In genomic region chr2:196329959-196330358, GRCh38 we compare ENCODE assay signal across 13 cellular contexts.
DNase-seq lines count a peak whose midpoint lies in the region; ATAC-seq and TF ChIP-seq lines count a peak whose summit lies in the region.
"Had no signal": no experiment of that assay in that cellular context is flagged by ENCODE, and none has a peak within 500 bp of the region (broad histone marks: within the 10 kb centered on the region; RNA-seq: fewer than 3 reads in every experiment).

No MANE protein-coding gene starts in this region.

- H3K27me3 ChIP-seq in left ventricle myocardium inferior (ENCODE audit: low read depth): no peaks in the 10 kb centered on the region
- no peaks in the 10 kb centered on the region for H3K27me3 ChIP-seq in right atrium auricular region

- TF ChIP-seq CTCF in left ventricle myocardium inferior (IDR thresholded peaks at IDR 0.05; ENCODE audit: borderline replicate concordance): no peak
- no peak for TF ChIP-seq CTCF in right atrium auricular region (IDR thresholded peaks at IDR 0.05)

- H3K4me3 ChIP-seq in left ventricle myocardium inferior (peak overlapping the region; percentile 38), right atrium auricular region (no peak overlapping the region)
- H3K4me3 ChIP-seq: GM23338 had no signal

- H3K9me3 ChIP-seq in left ventricle myocardium inferior (replicated peaks) (no peaks in the 10 kb centered on the region), right atrium auricular region (no peaks in the 10 kb centered on the region)

- peak overlapping the region; percentile 66 for H3K27ac ChIP-seq in left ventricle myocardium inferior (replicated peaks)
- H3K27ac ChIP-seq in right atrium auricular region: no peak overlapping the region

- no peak for DNase-seq in left ventricle myocardium inferior
- DNase-seq in right atrium auricular region (ENCODE audit: low spot score): no peak
- peak; percentile 36 for DNase-seq in NCI-H146 (lab: John Stamatoyannopoulos, UW)
- peak; percentile 57 for DNase-seq in NCI-H748 (lab: John Stamatoyannopoulos, UW; ENCODE audit: unreplicated experiment)
- DNase-seq in activated CD4-positive, CD25-positive, alpha-beta regulatory T cell treated with anti-CD3 and anti-CD28 coated beads, Interleukin-2, amount 50 U/mL, for 72 hours: no peak
- DNase-seq: C1 segment of cervical spinal cord; Calu3; CD4-positive, alpha-beta T cell; DMS 273 treated with DMSO at 0.1 percent for 48 hours; H7 had no signal

- intact Hi-C loops in left ventricle myocardium inferior (cut with micrococcal nuclease): no loop called here

- ATAC-seq in GM18868 (IDR thresholded peaks at IDR 0.05; ENCODE audit: unreplicated experiment): no peak
- no peak for ATAC-seq in HG03175 (IDR thresholded peaks at IDR 0.05; ENCODE audit: unreplicated experiment)
- ATAC-seq: GM23338 had no signal

- H3K36me3 ChIP-seq in left ventricle myocardium inferior: no peaks in the 10 kb centered on the region
- H3K36me3 ChIP-seq in right atrium auricular region: no peaks in the 10 kb centered on the region

- peaks cover 81% of the 10 kb centered on the region for H3K4me1 ChIP-seq in left ventricle myocardium inferior
- peaks cover 0 to 18% of the 10 kb centered on the region in 2 donors for H3K4me1 ChIP-seq in right atrium auricular region

Comparison
In these comparisons a context has a peak if more than half of its experiments do, and no peak if none do; other contexts are left out.
1. DNase-seq: peak in NCI-H146 (single experiment) and NCI-H748 (single experiment); none in left ventricle myocardium inferior (single experiment), right atrium auricular region (single experiment) and activated CD4-positive, CD25-positive, alpha-beta regulatory T cell treated with anti-CD3 and anti-CD28 coated beads, Interleukin-2, amount 50 U/mL, for 72 hours (single experiment).